In the genomic region with DNA sequence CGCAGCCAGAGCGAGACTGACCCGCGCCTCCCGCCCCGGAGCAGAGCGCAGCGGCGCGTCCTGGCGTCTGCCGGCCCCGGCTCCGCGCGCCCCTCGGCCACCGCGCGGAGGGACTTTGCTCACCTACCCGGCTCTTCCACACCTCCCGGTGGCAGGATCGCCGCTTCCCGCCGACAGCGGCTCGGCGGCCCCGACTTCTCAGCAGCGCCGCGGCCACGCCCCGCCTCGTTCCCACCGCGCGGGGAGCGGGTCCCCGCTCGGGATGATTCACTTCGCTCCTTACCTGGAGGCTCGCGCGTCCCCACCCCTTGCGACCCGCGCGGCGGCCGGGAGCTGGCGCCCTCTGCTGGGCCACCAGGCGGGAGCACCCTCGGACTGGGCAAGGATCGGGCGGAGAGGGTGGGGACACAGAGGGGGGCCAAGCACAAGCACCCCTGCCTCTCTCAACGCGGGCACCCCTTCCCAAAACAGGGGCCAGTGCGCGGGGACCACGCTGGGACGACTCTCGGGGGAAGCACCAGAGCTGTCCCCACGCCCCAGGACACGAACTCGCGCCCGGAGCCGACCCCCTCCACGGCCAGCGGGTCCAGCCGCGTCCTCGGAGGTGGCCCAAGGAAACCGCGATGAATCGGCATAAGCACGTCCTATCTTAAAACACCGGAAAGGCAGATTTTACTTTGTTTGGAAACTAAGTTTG, we compare ENCODE assay signal across 1 cellular context.
A peak's percentile ranks its signal among the peaks of the same experiment; 100 is the strongest.
TF ChIP-seq lines count a peak whose summit lies in the region.

No MANE protein-coding gene starts in this region.

TF ChIP-seq in HEK293, 187 proteins besides CTCF, POLR2A, EP300 and RAD21 (continued from another document and continues in another):
- TF ChIP-seq EGR2 (tag by site-specific recombination; IDR thresholded peaks at IDR 0.05; ENCODE audit: low read depth), result no peak
- no peak for TF ChIP-seq ZNF132 (tag by site-specific recombination; IDR thresholded peaks at IDR 0.05; ENCODE audit: borderline replicate concordance)
- 0 out of 2 replicates have a peak, but pooled peaks have one; percentile 8 for TF ChIP-seq ZBTB20 (tag by site-specific recombination; IDR thresholded peaks at IDR 0.05)
- no peak for TF ChIP-seq ZNF624 (tag by site-specific recombination; IDR thresholded peaks at IDR 0.05)
- TF ChIP-seq BCL11A (tag by site-specific recombination; IDR thresholded peaks at IDR 0.05; ENCODE audit: low read depth), result peak; percentile 55; the same call in 1 of the 2 replicates
- TF ChIP-seq, protein P1, sequence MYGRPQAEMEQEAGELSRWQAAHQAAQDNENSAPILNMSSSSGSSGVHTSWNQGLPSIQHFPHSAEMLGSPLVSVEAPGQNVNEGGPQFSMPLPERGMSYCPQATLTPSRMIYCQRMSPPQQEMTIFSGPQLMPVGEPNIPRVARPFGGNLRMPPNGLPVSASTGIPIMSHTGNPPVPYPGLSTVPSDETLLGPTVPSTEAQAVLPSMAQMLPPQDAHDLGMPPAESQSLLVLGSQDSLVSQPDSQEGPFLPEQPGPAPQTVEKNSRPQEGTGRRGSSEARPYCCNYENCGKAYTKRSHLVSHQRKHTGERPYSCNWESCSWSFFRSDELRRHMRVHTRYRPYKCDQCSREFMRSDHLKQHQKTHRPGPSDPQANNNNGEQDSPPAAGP (tag by site-specific recombination; IDR thresholded peaks at IDR 0.05), result peak; percentile 89
- TF ChIP-seq ZNF510 (tag by site-specific recombination; IDR thresholded peaks at IDR 0.05; ENCODE audit: insufficient replicate concordance), result no peak
- peak; percentile 82 for TF ChIP-seq ZNF2 (tag by site-specific recombination; IDR thresholded peaks at IDR 0.05)
- TF ChIP-seq, protein P2, sequence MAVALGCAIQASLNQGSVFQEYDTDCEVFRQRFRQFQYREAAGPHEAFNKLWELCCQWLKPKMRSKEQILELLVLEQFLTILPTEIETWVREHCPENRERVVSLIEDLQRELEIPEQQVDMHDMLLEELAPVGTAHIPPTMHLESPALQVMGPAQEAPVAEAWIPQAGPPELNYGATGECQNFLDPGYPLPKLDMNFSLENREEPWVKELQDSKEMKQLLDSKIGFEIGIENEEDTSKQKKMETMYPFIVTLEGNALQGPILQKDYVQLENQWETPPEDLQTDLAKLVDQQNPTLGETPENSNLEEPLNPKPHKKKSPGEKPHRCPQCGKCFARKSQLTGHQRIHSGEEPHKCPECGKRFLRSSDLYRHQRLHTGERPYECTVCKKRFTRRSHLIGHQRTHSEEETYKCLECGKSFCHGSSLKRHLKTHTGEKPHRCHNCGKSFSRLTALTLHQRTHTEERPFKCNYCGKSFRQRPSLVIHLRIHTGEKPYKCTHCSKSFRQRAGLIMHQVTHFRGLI (tag by site-specific recombination; IDR thresholded peaks at IDR 0.05), result 0 out of 2 replicates have a peak, but pooled peaks have one; percentile 12
- TF ChIP-seq, protein P3, sequence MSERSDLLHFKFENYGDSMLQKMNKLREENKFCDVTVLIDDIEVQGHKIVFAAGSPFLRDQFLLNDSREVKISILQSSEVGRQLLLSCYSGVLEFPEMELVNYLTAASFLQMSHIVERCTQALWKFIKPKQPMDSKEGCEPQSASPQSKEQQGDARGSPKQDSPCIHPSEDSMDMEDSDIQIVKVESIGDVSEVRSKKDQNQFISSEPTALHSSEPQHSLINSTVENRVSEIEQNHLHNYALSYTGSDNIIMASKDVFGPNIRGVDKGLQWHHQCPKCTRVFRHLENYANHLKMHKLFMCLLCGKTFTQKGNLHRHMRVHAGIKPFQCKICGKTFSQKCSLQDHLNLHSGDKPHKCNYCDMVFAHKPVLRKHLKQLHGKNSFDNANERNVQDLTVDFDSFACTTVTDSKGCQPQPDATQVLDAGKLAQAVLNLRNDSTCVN (tag by site-specific recombination; optimal IDR thresholded peaks at IDR 0.05), result peak; percentile 90
- TF ChIP-seq ZNF777 (tag by site-specific recombination; IDR thresholded peaks at IDR 0.05; ENCODE audit: borderline replicate concordance), result no peak
- TF ChIP-seq, protein P4, sequence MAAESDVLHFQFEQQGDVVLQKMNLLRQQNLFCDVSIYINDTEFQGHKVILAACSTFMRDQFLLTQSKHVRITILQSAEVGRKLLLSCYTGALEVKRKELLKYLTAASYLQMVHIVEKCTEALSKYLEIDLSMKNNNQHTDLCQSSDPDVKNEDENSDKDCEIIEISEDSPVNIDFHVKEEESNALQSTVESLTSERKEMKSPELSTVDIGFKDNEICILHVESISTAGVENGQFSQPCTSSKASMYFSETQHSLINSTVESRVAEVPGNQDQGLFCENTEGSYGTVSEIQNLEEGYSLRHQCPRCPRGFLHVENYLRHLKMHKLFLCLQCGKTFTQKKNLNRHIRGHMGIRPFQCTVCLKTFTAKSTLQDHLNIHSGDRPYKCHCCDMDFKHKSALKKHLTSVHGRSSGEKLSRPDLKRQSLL (tag by site-specific recombination; IDR thresholded peaks at IDR 0.05), result 0 out of 2 replicates have a peak, but pooled peaks have one; percentile 32
- TF ChIP-seq ZNF366 (tag by site-specific recombination; conservative IDR thresholded peaks at IDR 0.05), result no peak
- TF ChIP-seq SP2 (tag by site-specific recombination; IDR thresholded peaks at IDR 0.05), result 0 out of 2 replicates have a peak, but pooled peaks have one; percentile 6
- TF ChIP-seq KLF8 (tag by site-specific recombination; IDR thresholded peaks at IDR 0.05), result peak; percentile 92
- TF ChIP-seq ZNF660 (tag by site-specific recombination; IDR thresholded peaks at IDR 0.05), result peak; percentile 61
- TF ChIP-seq, protein P5, sequence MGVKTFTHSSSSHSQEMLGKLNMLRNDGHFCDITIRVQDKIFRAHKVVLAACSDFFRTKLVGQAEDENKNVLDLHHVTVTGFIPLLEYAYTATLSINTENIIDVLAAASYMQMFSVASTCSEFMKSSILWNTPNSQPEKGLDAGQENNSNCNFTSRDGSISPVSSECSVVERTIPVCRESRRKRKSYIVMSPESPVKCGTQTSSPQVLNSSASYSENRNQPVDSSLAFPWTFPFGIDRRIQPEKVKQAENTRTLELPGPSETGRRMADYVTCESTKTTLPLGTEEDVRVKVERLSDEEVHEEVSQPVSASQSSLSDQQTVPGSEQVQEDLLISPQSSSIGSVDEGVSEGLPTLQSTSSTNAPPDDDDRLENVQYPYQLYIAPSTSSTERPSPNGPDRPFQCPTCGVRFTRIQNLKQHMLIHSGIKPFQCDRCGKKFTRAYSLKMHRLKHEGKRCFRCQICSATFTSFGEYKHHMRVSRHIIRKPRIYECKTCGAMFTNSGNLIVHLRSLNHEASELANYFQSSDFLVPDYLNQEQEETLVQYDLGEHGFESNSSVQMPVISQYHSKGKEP (tag by site-specific recombination; IDR thresholded peaks at IDR 0.05), result no peak; the same call in 1 of the 2 replicates
- peak; percentile 51; the same call in 1 of the 2 replicates for TF ChIP-seq ZBTB17 (tag by site-specific recombination; IDR thresholded peaks at IDR 0.05)
- TF ChIP-seq ZNF544 (tag by site-specific recombination; IDR thresholded peaks at IDR 0.05), result no peak
- TF ChIP-seq MZF1 (tag by site-specific recombination; IDR thresholded peaks at IDR 0.05; ENCODE audit: borderline replicate concordance), result peak; percentile 60
- no peak for TF ChIP-seq TRIM28 (IDR thresholded peaks at IDR 0.05; ENCODE audit: borderline replicate concordance, low read length)
- TF ChIP-seq ZSCAN23 (tag by site-specific recombination; IDR thresholded peaks at IDR 0.05), result 0 out of 2 replicates have a peak, but pooled peaks have one; percentile 36
- TF ChIP-seq ZNF416 (tag by site-specific recombination; IDR thresholded peaks at IDR 0.05), result no peak
- no peak for TF ChIP-seq ZNF37A (tag by site-specific recombination; IDR thresholded peaks at IDR 0.05)
- TF ChIP-seq WT1 (tag by site-specific recombination; IDR thresholded peaks at IDR 0.05), result peak; percentile 46
- TF ChIP-seq BCL11B (tag by site-specific recombination; IDR thresholded peaks at IDR 0.05; ENCODE audit: low read depth), result peak; percentile 93
- TF ChIP-seq ZSCAN30 (tag by site-specific recombination; IDR thresholded peaks at IDR 0.05), result peak; percentile 80
- TF ChIP-seq ZNF140 (tag by site-specific recombination; IDR thresholded peaks at IDR 0.05), result peak; percentile 38; the same call in 1 of the 2 replicates
- TF ChIP-seq, protein P6, sequence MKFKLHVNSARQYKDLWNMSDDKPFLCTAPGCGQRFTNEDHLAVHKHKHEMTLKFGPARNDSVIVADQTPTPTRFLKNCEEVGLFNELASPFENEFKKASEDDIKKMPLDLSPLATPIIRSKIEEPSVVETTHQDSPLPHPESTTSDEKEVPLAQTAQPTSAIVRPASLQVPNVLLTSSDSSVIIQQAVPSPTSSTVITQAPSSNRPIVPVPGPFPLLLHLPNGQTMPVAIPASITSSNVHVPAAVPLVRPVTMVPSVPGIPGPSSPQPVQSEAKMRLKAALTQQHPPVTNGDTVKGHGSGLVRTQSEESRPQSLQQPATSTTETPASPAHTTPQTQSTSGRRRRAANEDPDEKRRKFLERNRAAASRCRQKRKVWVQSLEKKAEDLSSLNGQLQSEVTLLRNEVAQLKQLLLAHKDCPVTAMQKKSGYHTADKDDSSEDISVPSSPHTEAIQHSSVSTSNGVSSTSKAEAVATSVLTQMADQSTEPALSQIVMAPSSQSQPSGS (tag by site-specific recombination; IDR thresholded peaks at IDR 0.05; ENCODE audit: low read depth), result no peak
- TF ChIP-seq, protein P7, sequence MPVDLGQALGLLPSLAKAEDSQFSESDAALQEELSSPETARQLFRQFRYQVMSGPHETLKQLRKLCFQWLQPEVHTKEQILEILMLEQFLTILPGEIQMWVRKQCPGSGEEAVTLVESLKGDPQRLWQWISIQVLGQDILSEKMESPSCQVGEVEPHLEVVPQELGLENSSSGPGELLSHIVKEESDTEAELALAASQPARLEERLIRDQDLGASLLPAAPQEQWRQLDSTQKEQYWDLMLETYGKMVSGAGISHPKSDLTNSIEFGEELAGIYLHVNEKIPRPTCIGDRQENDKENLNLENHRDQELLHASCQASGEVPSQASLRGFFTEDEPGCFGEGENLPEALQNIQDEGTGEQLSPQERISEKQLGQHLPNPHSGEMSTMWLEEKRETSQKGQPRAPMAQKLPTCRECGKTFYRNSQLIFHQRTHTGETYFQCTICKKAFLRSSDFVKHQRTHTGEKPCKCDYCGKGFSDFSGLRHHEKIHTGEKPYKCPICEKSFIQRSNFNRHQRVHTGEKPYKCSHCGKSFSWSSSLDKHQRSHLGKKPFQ (tag by site-specific recombination; IDR thresholded peaks at IDR 0.05), result peak; percentile 46; the same call in 1 of the 2 replicates
- peak; percentile 76 for TF ChIP-seq KLF7 (tag by site-specific recombination; IDR thresholded peaks at IDR 0.05; ENCODE audit: borderline replicate concordance)
- TF ChIP-seq ZNF121 (tag by site-specific recombination; IDR thresholded peaks at IDR 0.05), result 0 out of 2 replicates have a peak, but pooled peaks have one; percentile 34
- TF ChIP-seq ZNF629 (tag by site-specific recombination; IDR thresholded peaks at IDR 0.05), result peak; percentile 70
- 0 out of 2 replicates have a peak, but pooled peaks have one; percentile 25 for TF ChIP-seq ZNF146 (tag by site-specific recombination; IDR thresholded peaks at IDR 0.05)
- TF ChIP-seq HOXC10 (CRISPR knock-in tag; IDR thresholded peaks at IDR 0.05), result no peak
- TF ChIP-seq ZNF501 (tag by site-specific recombination; IDR thresholded peaks at IDR 0.05), result peak; percentile 61; the same call in 1 of the 2 replicates
- TF ChIP-seq SCRT2 (tag by site-specific recombination; IDR thresholded peaks at IDR 0.05), result no peak
- TF ChIP-seq KLF16 (tag by site-specific recombination; IDR thresholded peaks at IDR 0.05), result peak; percentile 83
- TF ChIP-seq ZNF423 (tag by site-specific recombination; IDR thresholded peaks at IDR 0.05), result peak; percentile 91
- peak; percentile 88 for TF ChIP-seq GLIS2 (tag by site-specific recombination; IDR thresholded peaks at IDR 0.05)
- TF ChIP-seq ZNF830 (tag by site-specific recombination; IDR thresholded peaks at IDR 0.05; ENCODE audit: low read depth), result no peak
- TF ChIP-seq SP7 (tag by site-specific recombination; IDR thresholded peaks at IDR 0.05), result peak; percentile 68
- TF ChIP-seq GLIS1 (tag by site-specific recombination; IDR thresholded peaks at IDR 0.05), result peak; percentile 62
- TF ChIP-seq ZNF24 (tag by site-specific recombination; IDR thresholded peaks at IDR 0.05), result peak; percentile 50; the same call in 1 of the 2 replicates
- TF ChIP-seq, protein P8, sequence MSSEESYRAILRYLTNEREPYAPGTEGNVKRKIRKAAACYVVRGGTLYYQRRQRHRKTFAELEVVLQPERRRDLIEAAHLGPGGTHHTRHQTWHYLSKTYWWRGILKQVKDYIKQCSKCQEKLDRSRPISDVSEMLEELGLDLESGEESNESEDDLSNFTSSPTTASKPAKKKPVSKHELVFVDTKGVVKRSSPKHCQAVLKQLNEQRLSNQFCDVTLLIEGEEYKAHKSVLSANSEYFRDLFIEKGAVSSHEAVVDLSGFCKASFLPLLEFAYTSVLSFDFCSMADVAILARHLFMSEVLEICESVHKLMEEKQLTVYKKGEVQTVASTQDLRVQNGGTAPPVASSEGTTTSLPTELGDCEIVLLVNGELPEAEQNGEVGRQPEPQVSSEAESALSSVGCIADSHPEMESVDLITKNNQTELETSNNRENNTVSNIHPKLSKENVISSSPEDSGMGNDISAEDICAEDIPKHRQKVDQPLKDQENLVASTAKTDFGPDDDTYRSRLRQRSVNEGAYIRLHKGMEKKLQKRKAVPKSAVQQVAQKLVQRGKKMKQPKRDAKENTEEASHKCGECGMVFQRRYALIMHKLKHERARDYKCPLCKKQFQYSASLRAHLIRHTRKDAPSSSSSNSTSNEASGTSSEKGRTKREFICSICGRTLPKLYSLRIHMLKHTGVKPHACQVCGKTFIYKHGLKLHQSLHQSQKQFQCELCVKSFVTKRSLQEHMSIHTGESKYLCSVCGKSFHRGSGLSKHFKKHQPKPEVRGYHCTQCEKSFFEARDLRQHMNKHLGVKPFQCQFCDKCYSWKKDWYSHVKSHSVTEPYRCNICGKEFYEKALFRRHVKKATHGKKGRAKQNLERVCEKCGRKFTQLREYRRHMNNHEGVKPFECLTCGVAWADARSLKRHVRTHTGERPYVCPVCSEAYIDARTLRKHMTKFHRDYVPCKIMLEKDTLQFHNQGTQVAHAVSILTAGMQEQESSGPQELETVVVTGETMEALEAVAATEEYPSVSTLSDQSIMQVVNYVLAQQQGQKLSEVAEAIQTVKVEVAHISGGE (tag by site-specific recombination; conservative IDR thresholded peaks at IDR 0.05; ENCODE audit: low read depth), result 0 out of 2 replicates have a peak, but pooled peaks have one; percentile 20
- peak; percentile 82; the same call in 1 of the 2 replicates for TF ChIP-seq ZNF335 (tag by site-specific recombination; conservative IDR thresholded peaks at IDR 0.05)
- peak; percentile 26; the same call in 1 of the 2 replicates for TF ChIP-seq ZNF596 (tag by site-specific recombination; IDR thresholded peaks at IDR 0.05)
- TF ChIP-seq ZNF654 (tag by site-specific recombination; IDR thresholded peaks at IDR 0.05; ENCODE audit: low read depth), result peak; percentile 46
